In genomic region chr1:28581531-28582247, GRCh38 we compare ENCODE assay signal across 8 cellular contexts. TPM values are rescaled to one million over a fixed set of nuclear protein-coding genes. Genes with fewer than 3 reads are reported as not detected.
DNase-seq lines count a peak whose midpoint lies in the region; ATAC-seq, FAIRE-seq and TF ChIP-seq lines count a peak whose summit lies in the region.

No MANE protein-coding gene starts in this region.

- H3K27ac ChIP-seq in SK-N-SH (ENCODE audit: low read depth in 2 of 2, low read length in 1 of 2) = peak overlapping the region; percentile 69 to 75
- H3K27ac ChIP-seq in pancreas = peak overlapping the region; percentile 46 to 86 (median 71)
- H3K27ac ChIP-seq in tibial artery = peak overlapping the region; percentile 81 to 88

- no peaks in the 10 kb centered on the region for H3K9me3 Mint-ChIP-seq in HFFc6
- no peaks in the 10 kb centered on the region for H3K9me3 Mint-ChIP-seq in activated naive CD8-positive, alpha-beta T cell (ENCODE audit: low read depth)

- TF ChIP-seq CTCF in GM10248 (IDR thresholded peaks at IDR 0.05; ENCODE audit: control extremely low read depth, extremely low read depth, low read depth, missing control alignments) (no peak), HFFc6 (IDR thresholded peaks at IDR 0.05) (peak; percentile 28; the same call in 1 of the 2 replicates), NB4 (IDR thresholded peaks at IDR 0.05; ENCODE audit: low read depth, low read length) (no peak), SK-N-SH (IDR thresholded peaks at IDR 0.05) (no peak), pancreas (IDR thresholded peaks at IDR 0.05) (no peak), tibial artery (IDR thresholded peaks at IDR 0.05) (peak in 1 of 2 experiments; percentile 45)

- no peaks in the 10 kb centered on the region for H3K9me2 ChIP-seq in SK-N-SH

- peaks cover 12% of the 10 kb centered on the region for H3K27me3 Mint-ChIP-seq in HFFc6 (ENCODE audit: insufficient read depth)
- no peaks in the 10 kb centered on the region for H3K27me3 Mint-ChIP-seq in activated naive CD8-positive, alpha-beta T cell

- CTCF ChIA-PET in GM10248 (lab: Yijun Ruan, JAX) (interaction anchor here (0.8 to 3.6 kb wide), 15 partner anchors 9 to 333 kb away, joined by 3 to 29 read pairs (median 3); partner anchors contain the start of gene TAF12), SK-N-SH (lab: Yijun Ruan, JAX) (interaction anchor here (0.6 to 2.4 kb wide), 20 partner anchors 9 to 724 kb away, joined by 3 to 24 read pairs (median 4); no protein-coding TSS in a partner anchor)

- H3K27me3 ChIP-seq in SK-N-SH (ENCODE audit: insufficient read depth) (no peaks in the 10 kb centered on the region), pancreas (no peaks in the 10 kb centered on the region), tibial artery (no peaks in the 10 kb centered on the region)

- peaks cover 44% of the 10 kb centered on the region for H3K4me1 Mint-ChIP-seq in HFFc6 (ENCODE audit: low read depth)
- H3K4me1 Mint-ChIP-seq in activated naive CD8-positive, alpha-beta T cell (ENCODE audit: low read depth) = peaks cover 34% of the 10 kb centered on the region

- H3F3A ChIP-seq in SK-N-SH (replicated peaks; ENCODE audit: insufficient read depth) = peaks cover 47% of the 10 kb centered on the region

- peaks cover 31% of the 10 kb centered on the region for H4K20me1 ChIP-seq in SK-N-SH (ENCODE audit: insufficient read depth)

- peak overlapping the region; percentile 95 for H3K9ac ChIP-seq in SK-N-SH

- peak; percentile 96 to 99 (median 96) for ATAC-seq in pancreas

- H3K36me3 ChIP-seq in SK-N-SH (replicated peaks in 1 of 2; ENCODE audit: control insufficient read depth in 1 of 2, insufficient read depth in 2 of 2, low read length in 1 of 2) (peaks cover 27 to 42% of the 10 kb centered on the region in 2 experiments), pancreas (peaks cover 0 to 17% (median 11%) of the 10 kb centered on the region in 3 donors), tibial artery (peaks cover 30 to 35% (median 33%) of the 10 kb centered on the region in 3 donors)

- peaks cover 11 to 13% of the 10 kb centered on the region in 2 experiments; a peak in 3 of 4 replicates for H3K4me1 ChIP-seq in SK-N-SH (ENCODE audit: control insufficient read depth in 1 of 2, insufficient read depth in 2 of 2, low read depth in 1 of 2, low read length in 1 of 2)
- H3K4me1 ChIP-seq in pancreas = peaks cover 6 to 13% (median 7%) of the 10 kb centered on the region in 3 donors
- H3K4me1 ChIP-seq in tibial artery = peaks cover 0 to 31% (median 16%) of the 10 kb centered on the region in 4 donors

- DNase-seq in GM10248 (ENCODE audit: extremely low spot score) = peak; percentile 96
- peak; percentile 95 for DNase-seq in HFFc6
- peak; percentile 97 for DNase-seq in NB4 (ENCODE audit: low read depth)
- peak; percentile 98 for DNase-seq in SK-N-SH
- peak; percentile 93 to 99 (median 97) for DNase-seq in head of caudate nucleus
- peak; percentile 92 to 98 (median 95) for DNase-seq in pancreas
- DNase-seq in tibial artery = peak; percentile 96 to 98

- intact Hi-C loops in head of caudate nucleus (cut with DNase I) = loop anchor here (5.0 kb wide), 1 partner anchor 64 kb away; no protein-coding TSS in a partner anchor
- intact Hi-C loops in pancreas (cut with DNase I) = no loop called here
- intact Hi-C loops in tibial artery (cut with DNase I; ENCODE audit: low total_unique reads) = no loop called here

- peak overlapping the region; percentile 100 for H2AFZ ChIP-seq in SK-N-SH (ENCODE audit: low read depth)

- peak overlapping the region; percentile 100 for H3K4me2 ChIP-seq in SK-N-SH

- H3K36me3 Mint-ChIP-seq in HFFc6 (ENCODE audit: low read depth) = peaks cover 42% of the 10 kb centered on the region
- peaks cover 24% of the 10 kb centered on the region for H3K36me3 Mint-ChIP-seq in activated naive CD8-positive, alpha-beta T cell

- TF ChIP-seq RAD21 in SK-N-SH (IDR thresholded peaks at IDR 0.05; ENCODE audit: low read length) = no peak

- TF ChIP-seq POLR2A in NB4 (IDR thresholded peaks at IDR 0.05; ENCODE audit: extremely low read depth, insufficient read length) = peak; percentile 100

- peaks cover 30% of the 10 kb centered on the region for H3K79me2 ChIP-seq in SK-N-SH (ENCODE audit: insufficient read depth)

- POLR2A ChIA-PET in GM10248 (lab: Yijun Ruan, JAX) = interaction anchor here (0.5 to 4.9 kb wide), 62 partner anchors 8 to 856 kb away, joined by 3 to 64 read pairs (median 5); partner anchors contain the start of genes ATP5IF1, EPB41, FAM76A and GMEB1
- POLR2A ChIA-PET in SK-N-SH (lab: Yijun Ruan, JAX) = interaction anchor here (0.5 to 3.6 kb wide), 52 partner anchors 9 to 600 kb away, joined by 3 to 59 read pairs (median 4); partner anchors contain the start of genes ATP5IF1, GMEB1, MED18 and PHACTR4

- H3K27ac Mint-ChIP-seq in HFFc6 = peak overlapping the region; percentile 91
- peak overlapping the region; percentile 97 for H3K27ac Mint-ChIP-seq in activated naive CD8-positive, alpha-beta T cell

- FAIRE-seq in pancreas (lab: Jason Lieb, UNC) = no peak

- peak overlapping the region; percentile 100 for H3K4me3 ChIP-seq in NB4 (ENCODE audit: low read depth, low read length)
- peak overlapping the region; percentile 77 to 100 for H3K4me3 ChIP-seq in SK-N-SH (ENCODE audit: low read depth in 2 of 2, low read length in 1 of 2)
- peak overlapping the region; percentile 69 to 77 (median 71) for H3K4me3 ChIP-seq in pancreas
- H3K4me3 ChIP-seq in tibial artery = peak overlapping the region; percentile 87 to 95

- H3K4me3 Mint-ChIP-seq in HFFc6 = peak overlapping the region; percentile 92
- H3K4me3 Mint-ChIP-seq in activated naive CD8-positive, alpha-beta T cell = peak overlapping the region; percentile 99

- WGBS in SK-N-SH (ENCODE audit: low lambda C conversion rate) = 2% methylated on average over 48 of the region's 75 CpGs
- WGBS in pancreas, 2 donors = 0 to 1% methylated on average over 72 to 75 of the region's 75 CpGs

- peak; percentile 16 to 20; a peak in 1 of 4 replicates for TF ChIP-seq EP300 in SK-N-SH (IDR thresholded peaks at IDR 0.05; ENCODE audit: borderline replicate concordance in 1 of 2, low read depth in 1 of 2, low read length in 1 of 2)

- H3K9me3 ChIP-seq in SK-N-SH (no peaks in the 10 kb centered on the region), pancreas (no peaks in the 10 kb centered on the region), tibial artery (no peaks in the 10 kb centered on the region)

TF ChIP-seq in SK-N-SH, 30 proteins besides CTCF, POLR2A, EP300 and RAD21 (continues in another document):
- TF ChIP-seq TCF12 (IDR thresholded peaks at IDR 0.05) = peak; percentile 21
- TF ChIP-seq RFX5 (IDR thresholded peaks at IDR 0.05; ENCODE audit: low read length) = no peak
- TF ChIP-seq SIN3A (IDR thresholded peaks at IDR 0.05; ENCODE audit: borderline replicate concordance, low read depth, low read length) = peak; percentile 98
- peak; percentile 55; the same call in 1 of the 2 replicates for TF ChIP-seq PBX3 (IDR thresholded peaks at IDR 0.05)
- TF ChIP-seq MAX (IDR thresholded peaks at IDR 0.05; ENCODE audit: low read depth) = peak; percentile 83
- peak; percentile 36; the same call in 1 of the 2 replicates for TF ChIP-seq RCOR1 (IDR thresholded peaks at IDR 0.05; ENCODE audit: low read length)
- peak; percentile 33; the same call in 1 of the 2 replicates for TF ChIP-seq ELF1 (IDR thresholded peaks at IDR 0.05)
- 0 out of 2 replicates have a peak, but pooled peaks have one; percentile 1 for TF ChIP-seq SMC3 (IDR thresholded peaks at IDR 0.05; ENCODE audit: low read depth, low read length)
- peak; percentile 43; the same call in 1 of the 2 replicates for TF ChIP-seq USF1 (IDR thresholded peaks at IDR 0.05; ENCODE audit: borderline replicate concordance, low read depth)
- TF ChIP-seq CHD2 (IDR thresholded peaks at IDR 0.05; ENCODE audit: low read length, partially characterized antibody) = peak; percentile 56
- TF ChIP-seq YY1 (IDR thresholded peaks at IDR 0.05; ENCODE audit: low read depth) = peak; percentile 76
- no peak; the same call in 1 of the 2 replicates for TF ChIP-seq JUND (IDR thresholded peaks at IDR 0.05)
- TF ChIP-seq FOSL2 (IDR thresholded peaks at IDR 0.05; ENCODE audit: borderline replicate concordance, low read depth) = peak; percentile 12; the same call in 1 of the 2 replicates
- TF ChIP-seq GABPA (IDR thresholded peaks at IDR 0.05; ENCODE audit: low read depth) = no peak
- no peak for TF ChIP-seq FOXM1 (IDR thresholded peaks at IDR 0.05; ENCODE audit: low read depth)

RNA-seq across cellular contexts. Expression of gene RAB42, which starts 10.4 kb away (rescaled TPM):
- total RNA-seq in HFFc6 (2021; fragmentation: NEBNext Ultra II Directional; extraction: Animal tissue kit (Norgen Biotek cat#: 25700)) = under 1 TPM in 3 of 6 experiments, not detected in 3; 0.19 to 0.53 (median 0.20) TPM
- polyA plus RNA-seq in SK-N-SH (2012; rRNA removed) (4.6 and 5.5 TPM in 2 replicates), pancreas (under 1 TPM; 0.16 to 0.72 TPM)
- 3.2 and 4.9 TPM in 2 replicates for polyA plus RNA-seq in SK-N-SH (2012; cell fraction: cytosol; rRNA removed)
- polyA plus RNA-seq in SK-N-SH (2012; cell fraction: nucleus; rRNA removed) = 1.4 and 1.5 TPM in 2 replicates
- total RNA-seq in pancreas = 1 to 10 TPM in 2 of 6 donors, under 1 TPM in 4; 0.14 to 3.0 (median 0.53) TPM

RNA-seq across cellular contexts. Expression of gene TRNAU1AP, which starts 28.8 kb away (rescaled TPM):
- total RNA-seq in HFFc6 (2021; fragmentation: NEBNext Ultra II Directional; extraction: Animal tissue kit (Norgen Biotek cat#: 25700)) = 10 to 100 TPM; 20.9 to 33.0 (median 28.2) TPM
- polyA plus RNA-seq in SK-N-SH (2012; rRNA removed) = 25.8 and 31.2 TPM in 2 replicates
- polyA plus RNA-seq in SK-N-SH (2012; cell fraction: cytosol; rRNA removed) = 26.7 and 28.3 TPM in 2 replicates
- polyA plus RNA-seq in SK-N-SH (2012; cell fraction: nucleus; rRNA removed) = 32.6 and 44.8 TPM in 2 replicates
- total RNA-seq in pancreas = 10 to 100 TPM in 3 of 6 donors, 1 to 10 TPM in 3; 5.5 to 12.2 (median 9.6) TPM
- polyA plus RNA-seq in pancreas = 10 to 100 TPM; 16.9 to 17.8 TPM

Comparison
In these comparisons a context has a peak if more than half of its experiments do, and no peak if none do; other contexts are left out.
1. Peak in every context shown above with its lines: DNase-seq, ATAC-seq, H3K4me3 ChIP-seq and H3K27ac ChIP-seq.